9 cellular contexts compared by ENCODE assay signal in the genomic region with DNA sequence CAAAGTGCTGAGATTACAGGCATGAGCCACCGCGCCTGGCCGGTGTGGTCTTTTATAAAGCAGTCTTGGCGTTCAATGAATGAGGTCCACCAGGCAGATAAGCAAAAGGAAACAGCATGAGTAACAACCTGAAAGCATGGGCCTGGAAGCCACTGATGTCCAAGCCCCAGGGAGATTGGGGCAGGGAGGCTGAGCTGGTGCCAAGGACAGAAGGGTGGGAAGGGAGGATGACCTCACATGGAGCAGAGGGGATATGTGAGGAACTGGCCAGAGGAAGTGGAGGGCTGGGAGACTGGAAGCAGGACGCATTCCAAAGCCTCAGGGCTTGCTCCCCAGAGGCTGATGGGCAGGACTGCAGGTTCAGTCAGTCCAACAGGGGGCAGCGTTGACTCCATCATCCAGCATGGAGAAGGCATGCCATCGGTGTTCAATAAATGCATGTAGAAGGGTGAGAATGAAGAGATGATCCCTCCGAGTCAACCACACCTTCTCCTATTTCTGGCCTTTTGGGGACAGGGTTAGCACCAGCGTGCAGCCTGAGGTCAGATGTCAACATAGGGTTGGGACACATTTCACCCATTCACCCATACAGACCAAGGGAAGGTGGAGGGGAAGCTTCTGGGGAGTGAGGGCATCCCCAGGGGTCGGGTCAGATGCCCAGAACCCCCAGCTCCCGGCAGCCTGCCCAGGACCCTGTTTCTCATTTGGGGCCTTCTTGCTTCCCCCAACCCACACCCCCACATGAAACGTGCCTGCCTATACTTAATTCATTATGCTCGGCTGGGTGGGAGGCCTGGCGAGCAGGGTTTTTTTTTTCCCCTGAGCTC. TPM values are rescaled to one million over a fixed set of nuclear protein-coding genes. Genes with fewer than 3 reads are reported as not detected.
DNase-seq lines count a peak whose midpoint lies in the region; ATAC-seq and TF ChIP-seq lines count a peak whose summit lies in the region.
"Had no signal": no experiment of that assay in that cellular context is flagged by ENCODE, and none has a peak within 500 bp of the region (broad histone marks: within the 10 kb centered on the region; RNA-seq: fewer than 3 reads in every experiment).

No MANE protein-coding gene starts in this region.

- no peak overlapping the region for H3K9ac ChIP-seq in liver (ENCODE audit: low read depth in 1 of 2, low read length in 2 of 2)

- H3K4me3 ChIP-seq in CD4-positive, CD25-positive, alpha-beta regulatory T cell (ENCODE audit: low read depth, low read length) = no peak overlapping the region
- no peak overlapping the region for H3K4me3 ChIP-seq in astrocyte of the spinal cord (ENCODE audit: low read depth, low read length)
- no peak overlapping the region for H3K4me3 ChIP-seq in liver (ENCODE audit: low read depth in 1 of 3, low read length in 3 of 3)

- peaks cover 0 to 13% (median 2%) of the 10 kb centered on the region in 4 donors for H3K4me1 Mint-ChIP-seq in CD4-positive, CD25-positive, alpha-beta regulatory T cell

- peaks cover 11% of the 10 kb centered on the region for H3K27me3 Mint-ChIP-seq in CD4-positive, CD25-positive, alpha-beta regulatory T cell
- H3K27me3 Mint-ChIP-seq: effector memory CD8-positive, alpha-beta T cell had no signal

- TF ChIP-seq RAD21 in Ishikawa (IDR thresholded peaks at IDR 0.05; ENCODE audit: low read depth) (peak; percentile 46), liver (IDR thresholded peaks at IDR 0.05) (peak; percentile 42 to 69)

- TF ChIP-seq CTCF in astrocyte of the spinal cord (IDR thresholded peaks at IDR 0.05; ENCODE audit: low read depth, low read length) (peak; percentile 48), liver (IDR thresholded peaks at IDR 0.05; ENCODE audit: low read depth, low read length, missing input control) (peak; percentile 37)

- no peaks in the 10 kb centered on the region for H3K27me3 ChIP-seq in CD4-positive, CD25-positive, alpha-beta regulatory T cell (ENCODE audit: control insufficient read depth, insufficient read depth, low read length)
- no peaks in the 10 kb centered on the region for H3K27me3 ChIP-seq in liver (ENCODE audit: control insufficient read depth in 4 of 4, insufficient read depth in 4 of 4, low read length in 3 of 4)

- H3K27ac ChIP-seq in CD4-positive, CD25-positive, alpha-beta regulatory T cell (ENCODE audit: insufficient read depth, low read length, poor library complexity, severe bottlenecking) = no peak overlapping the region
- no peak overlapping the region for H3K27ac ChIP-seq in liver (ENCODE audit: low read depth in 1 of 2, low read length in 2 of 2)

- peak in 1 of 3 donors; percentile 33 for DNase-seq in CD4-positive, CD25-positive, alpha-beta regulatory T cell
- DNase-seq in astrocyte of the spinal cord (ENCODE audit: low read depth, low spot score) = peak; percentile 49
- no peak for DNase-seq in putamen (ENCODE audit: low spot score)
- DNase-seq in SIG-M5 treated with dmso at 0.1 percent for 504 hours (lab: John Stamatoyannopoulos, UW; ENCODE audit: unreplicated experiment) = no peak

- TF ChIP-seq EP300 in Ishikawa (IDR thresholded peaks at IDR 0.05; ENCODE audit: borderline replicate concordance) = no peak

- H3K36me3 Mint-ChIP-seq in CD4-positive, CD25-positive, alpha-beta regulatory T cell = no peaks in the 10 kb centered on the region

- no peaks in the 10 kb centered on the region for H3K36me3 ChIP-seq in CD4-positive, CD25-positive, alpha-beta regulatory T cell (ENCODE audit: control insufficient read depth, insufficient read depth, low read length)
- no peaks in the 10 kb centered on the region for H3K36me3 ChIP-seq in liver (ENCODE audit: control insufficient read depth in 4 of 4, insufficient read depth in 3 of 4, low read depth in 1 of 4, low read length in 3 of 4)

- ATAC-seq in CD4-positive, CD25-positive, alpha-beta regulatory T cell (ENCODE audit: low read depth in 2 of 2) = no peak
- ATAC-seq in HG03139 (IDR thresholded peaks at IDR 0.05; ENCODE audit: unreplicated experiment) = no peak
- ATAC-seq in HG02763 (IDR thresholded peaks at IDR 0.05; ENCODE audit: unreplicated experiment) = no peak
- ATAC-seq: effector memory CD8-positive, alpha-beta T cell had no signal

- peaks cover 0 to 2% (median 0%) of the 10 kb centered on the region in 7 donors for H3K9me3 Mint-ChIP-seq in CD4-positive, CD25-positive, alpha-beta regulatory T cell
- H3K9me3 Mint-ChIP-seq: effector memory CD8-positive, alpha-beta T cell had no signal

- peak overlapping the region; percentile 21 to 80 (median 26) for H3K4me3 Mint-ChIP-seq in CD4-positive, CD25-positive, alpha-beta regulatory T cell
- H3K4me3 Mint-ChIP-seq: effector memory CD8-positive, alpha-beta T cell had no signal

- in situ Hi-C loops in astrocyte of the spinal cord (cut with HindIII; ENCODE audit: low sequenced_read_pairs) = no loop called here

- 82% methylated on average over 14 of the region's 14 CpGs for WGBS in liver

- H3K9me3 ChIP-seq in CD4-positive, CD25-positive, alpha-beta regulatory T cell (ENCODE audit: control insufficient read depth in 2 of 2, low read length in 2 of 2) = no peaks in the 10 kb centered on the region
- no peaks in the 10 kb centered on the region for H3K9me3 ChIP-seq in liver (ENCODE audit: control insufficient read depth in 4 of 4, low read length in 3 of 4)

- no peak overlapping the region for H3K27ac Mint-ChIP-seq in CD4-positive, CD25-positive, alpha-beta regulatory T cell
- H3K27ac Mint-ChIP-seq: effector memory CD8-positive, alpha-beta T cell had no signal

- H3K4me1 ChIP-seq in CD4-positive, CD25-positive, alpha-beta regulatory T cell (ENCODE audit: control insufficient read depth, insufficient read depth, low read length, poor library complexity, severe bottlenecking) = peaks cover 13% of the 10 kb centered on the region
- peaks cover 2 to 20% (median 13%) of the 10 kb centered on the region in 4 donors for H3K4me1 ChIP-seq in liver (ENCODE audit: control insufficient read depth in 4 of 4, insufficient read depth in 4 of 4, low read length in 3 of 4)

TF ChIP-seq in Ishikawa, 13 proteins besides CTCF, POLR2A, EP300 and RAD21 (continues in another document):
- TF ChIP-seq, protein P1, sequence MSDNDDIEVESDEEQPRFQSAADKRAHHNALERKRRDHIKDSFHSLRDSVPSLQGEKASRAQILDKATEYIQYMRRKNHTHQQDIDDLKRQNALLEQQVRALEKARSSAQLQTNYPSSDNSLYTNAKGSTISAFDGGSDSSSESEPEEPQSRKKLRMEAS (IDR thresholded peaks at IDR 0.05) = no peak
- TF ChIP-seq, protein P2, sequence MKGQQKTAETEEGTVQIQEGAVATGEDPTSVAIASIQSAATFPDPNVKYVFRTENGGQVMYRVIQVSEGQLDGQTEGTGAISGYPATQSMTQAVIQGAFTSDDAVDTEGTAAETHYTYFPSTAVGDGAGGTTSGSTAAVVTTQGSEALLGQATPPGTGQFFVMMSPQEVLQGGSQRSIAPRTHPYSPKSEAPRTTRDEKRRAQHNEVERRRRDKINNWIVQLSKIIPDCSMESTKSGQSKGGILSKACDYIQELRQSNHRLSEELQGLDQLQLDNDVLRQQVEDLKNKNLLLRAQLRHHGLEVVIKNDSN (IDR thresholded peaks at IDR 0.05) = no peak
- TF ChIP-seq CEBPB (IDR thresholded peaks at IDR 0.05) (no peak), EGR1 (IDR thresholded peaks at IDR 0.05) (no peak), YY1 (IDR thresholded peaks at IDR 0.05; ENCODE audit: low read depth) (no peak), TEAD4 (IDR thresholded peaks at IDR 0.05) (no peak), FOXM1 (IDR thresholded peaks at IDR 0.05; ENCODE audit: borderline replicate concordance, low read depth) (no peak)

TF ChIP-seq in liver, 16 proteins besides CTCF, POLR2A, EP300 and RAD21:
- peak in 1 of 2 donors; percentile 17 for TF ChIP-seq RXRA (IDR thresholded peaks at IDR 0.05)
- no peak for TF ChIP-seq HNF4A (conservative IDR thresholded peaks at IDR 0.05)
- TF ChIP-seq NR2F2 (IDR thresholded peaks at IDR 0.05) = peak; percentile 79

RNA-seq across cellular contexts. Expression of a gene that starts 14.8 kb away (rescaled TPM):
- total RNA-seq in CD4-positive, CD25-positive, alpha-beta regulatory T cell = not detected
- polyA plus RNA-seq in CD4-positive, CD25-positive, alpha-beta regulatory T cell = not detected
- total RNA-seq in liver = 1 to 10 TPM in 1 of 2 donors, under 1 TPM in 1; 0.51 to 1.3 TPM
- polyA plus RNA-seq in liver = under 1 TPM; 0.76 to 0.86 TPM

RNA-seq across cellular contexts. Expression of a gene that starts 29.0 kb away (rescaled TPM):
- not detected for total RNA-seq in CD4-positive, CD25-positive, alpha-beta regulatory T cell
- polyA plus RNA-seq in CD4-positive, CD25-positive, alpha-beta regulatory T cell = not detected
- 10 to 100 TPM in 1 of 2 donors, 1 to 10 TPM in 1; 7.2 to 28.4 TPM for total RNA-seq in liver
- 10 to 100 TPM; 19.8 to 27.4 TPM for polyA plus RNA-seq in liver
